Comparison of ENCODE assay signal across 20 cellular contexts in genomic region chr1:201423655-201424610, GRCh38. TPM values are rescaled to one million over a fixed set of nuclear protein-coding genes. Genes with fewer than 3 reads are reported as not detected.
DNase-seq lines count a peak whose midpoint lies in the region; ATAC-seq and TF ChIP-seq lines count a peak whose summit lies in the region.
"Had no signal": no experiment of that assay in that cellular context is flagged by ENCODE, and none has a peak within 500 bp of the region (broad histone marks: within the 10 kb centered on the region; RNA-seq: fewer than 3 reads in every experiment).

No MANE protein-coding gene starts in this region.

- H3K27ac ChIP-seq in WERI-Rb-1 (no peak overlapping the region), neural progenitor cell (no peak overlapping the region)
- H3K27ac ChIP-seq: 22Rv1, BLaER1, KMS-11, RWPE1 had no signal

- no peak overlapping the region for H3K4me2 ChIP-seq in neural progenitor cell
- H3K4me2 ChIP-seq: KMS-11 had no signal

- H3K4me3 ChIP-seq in WERI-Rb-1 (ENCODE audit: low read depth, low read length): no peak overlapping the region
- no peak overlapping the region for H3K4me3 ChIP-seq in neural progenitor cell
- H3K4me3 ChIP-seq: BLaER1 had no signal

- H3K27me3 ChIP-seq in WERI-Rb-1 (ENCODE audit: insufficient read depth, low read depth, severe bottlenecking) (peaks cover 5% of the 10 kb centered on the region), neural progenitor cell (no peaks in the 10 kb centered on the region)
- H3K27me3 ChIP-seq: BLaER1 had no signal

- H2AFZ ChIP-seq in neural progenitor cell (replicated peaks): no peak overlapping the region

- no peak for TF ChIP-seq CTCF in WERI-Rb-1 (IDR thresholded peaks at IDR 0.05; ENCODE audit: low read depth, low read length)
- no peak for TF ChIP-seq CTCF in neural progenitor cell (IDR thresholded peaks at IDR 0.05)

- H3K27ac Mint-ChIP-seq in activated CD8-positive, alpha-beta memory T cell treated with anti-CD3 and anti-CD28 coated beads, Interleukin-2, amount 10 ng/mL, durations not matched to agents 7 days and 5 days: no peak overlapping the region
- H3K27ac Mint-ChIP-seq in neural progenitor cell: peak overlapping the region; percentile 79

- no peaks in the 10 kb centered on the region for H3F3A ChIP-seq in neural progenitor cell (ENCODE audit: low read depth)

- H3K9me3 ChIP-seq in WERI-Rb-1 (ENCODE audit: severe bottlenecking) (peaks cover 24% of the 10 kb centered on the region), neural progenitor cell (ENCODE audit: low read depth) (no peaks in the 10 kb centered on the region)
- H3K9me3 ChIP-seq: BLaER1 had no signal

- no peak for ATAC-seq in activated CD8-positive, alpha-beta memory T cell treated with anti-CD3 and anti-CD28 coated beads, Interleukin-2, amount 10 ng/mL, durations not matched to agents 7 days and 5 days
- no peak for ATAC-seq in GM21423 (IDR thresholded peaks at IDR 0.05; ENCODE audit: unreplicated experiment)
- ATAC-seq: HepG2, PC-3 had no signal

- no peak overlapping the region for H3K9ac ChIP-seq in neural progenitor cell
- H3K9ac ChIP-seq: BLaER1, KMS-11 had no signal

- no peaks in the 10 kb centered on the region for H3K36me3 Mint-ChIP-seq in activated CD8-positive, alpha-beta memory T cell treated with anti-CD3 and anti-CD28 coated beads, Interleukin-2, amount 10 ng/mL, durations not matched to agents 7 days and 5 days
- H3K36me3 Mint-ChIP-seq in neural progenitor cell: no peaks in the 10 kb centered on the region

- H3K9me3 Mint-ChIP-seq in activated CD8-positive, alpha-beta memory T cell treated with anti-CD3 and anti-CD28 coated beads, Interleukin-2, amount 10 ng/mL, durations not matched to agents 7 days and 5 days (ENCODE audit: low read depth): no peaks in the 10 kb centered on the region
- no peaks in the 10 kb centered on the region for H3K9me3 Mint-ChIP-seq in neural progenitor cell

- no peaks in the 10 kb centered on the region for H3K79me2 ChIP-seq in neural progenitor cell (ENCODE audit: low read depth)

- H3K4me3 Mint-ChIP-seq in activated CD8-positive, alpha-beta memory T cell treated with anti-CD3 and anti-CD28 coated beads, Interleukin-2, amount 10 ng/mL, durations not matched to agents 7 days and 5 days: no peak overlapping the region
- no peak overlapping the region for H3K4me3 Mint-ChIP-seq in neural progenitor cell

- peak; percentile 38 for DNase-seq in activated CD8-positive, alpha-beta memory T cell treated with anti-CD3 and anti-CD28 coated beads, Interleukin-2, amount 10 ng/mL, durations not matched to agents 7 days and 5 days
- DNase-seq in activated CD8-positive, alpha-beta memory T cell treated with anti-CD3 and anti-CD28 coated beads for 24 hours: no peak
- DNase-seq in WERI-Rb-1 (peak; percentile 91), neural progenitor cell (ENCODE audit: low spot score) (no peak), NCI-H226 (no peak), CD1c-positive myeloid dendritic cell (ENCODE audit: extremely low spot score) (no peak)
- no peak for DNase-seq in stimulated activated CD4-positive, alpha-beta T cell treated with anti-CD3 and anti-CD28 coated beads, Interleukin-2, amount 100 ng/mL, for 24 hours
- DNase-seq: DMS 273 treated with DMSO at 0.1 percent for 48 hours, GF-D8, MM.1S, NCI-H1092 treated with DMSO at 0.1 percent for 48 hours, NCI-H345, PC-3 had no signal

- peaks cover 12% of the 10 kb centered on the region for H3K4me1 ChIP-seq in neural progenitor cell

- H3K36me3 ChIP-seq in WERI-Rb-1: no peaks in the 10 kb centered on the region
- no peaks in the 10 kb centered on the region for H3K36me3 ChIP-seq in neural progenitor cell
- H3K36me3 ChIP-seq: BLaER1 had no signal

- H3K4me1 Mint-ChIP-seq in activated CD8-positive, alpha-beta memory T cell treated with anti-CD3 and anti-CD28 coated beads, Interleukin-2, amount 10 ng/mL, durations not matched to agents 7 days and 5 days: peaks cover 13% of the 10 kb centered on the region
- H3K4me1 Mint-ChIP-seq in neural progenitor cell: peaks cover 34% of the 10 kb centered on the region

- CTCF ChIA-PET in activated CD8-positive, alpha-beta memory T cell treated with anti-CD3 and anti-CD28 coated beads, Interleukin-2, amount 10 ng/mL, durations not matched to agents 7 days and 5 days (lab: Charles Lee): interaction anchor here (1.2 kb wide), 1 partner anchor 12 kb away, joined by 5 read pairs; no protein-coding TSS in a partner anchor

- H3K27me3 Mint-ChIP-seq in activated CD8-positive, alpha-beta memory T cell treated with anti-CD3 and anti-CD28 coated beads, Interleukin-2, amount 10 ng/mL, durations not matched to agents 7 days and 5 days: peaks cover 10% of the 10 kb centered on the region
- H3K27me3 Mint-ChIP-seq in neural progenitor cell (ENCODE audit: insufficient read depth, low read depth): peaks cover 18% of the 10 kb centered on the region

- no peaks in the 10 kb centered on the region for H4K20me1 ChIP-seq in neural progenitor cell (ENCODE audit: low read depth)
- H4K20me1 ChIP-seq: BLaER1 had no signal

RNA-seq across cellular contexts. Expression of gene TNNI1, which starts 2.4 kb away (rescaled TPM):
- not detected for total RNA-seq in activated CD8-positive, alpha-beta memory T cell treated with anti-CD3 and anti-CD28 coated beads, Interleukin-2, amount 10 ng/mL, durations not matched to agents 7 days and 5 days
- total RNA-seq in neural progenitor cell (ENCODE audit: low replicate concordance): 0.43 and 1.3 TPM in 2 replicates
- total RNA-seq: Daoy, HepG2, PC-3 had no signal

RNA-seq across cellular contexts. Expression of gene LAD1, which starts 24.8 kb away (rescaled TPM):
- not detected for total RNA-seq in activated CD8-positive, alpha-beta memory T cell treated with anti-CD3 and anti-CD28 coated beads, Interleukin-2, amount 10 ng/mL, durations not matched to agents 7 days and 5 days
- 0.34 TPM in 1 of 2 replicates, not detected in the other for total RNA-seq in neural progenitor cell (ENCODE audit: low replicate concordance)

RNA-seq across cellular contexts. Expression of gene PHLDA3, which starts 45.1 kb away (rescaled TPM):
- total RNA-seq in activated CD8-positive, alpha-beta memory T cell treated with anti-CD3 and anti-CD28 coated beads, Interleukin-2, amount 10 ng/mL, durations not matched to agents 7 days and 5 days: 10 to 100 TPM; 12.9 to 23.5 TPM
- total RNA-seq in neural progenitor cell (ENCODE audit: low replicate concordance): 1.9 and 11.8 TPM in 2 replicates

RNA-seq across cellular contexts. Expression of gene TNNT2, which starts 46.5 kb away (rescaled TPM):
- not detected for total RNA-seq in activated CD8-positive, alpha-beta memory T cell treated with anti-CD3 and anti-CD28 coated beads, Interleukin-2, amount 10 ng/mL, durations not matched to agents 7 days and 5 days
- 3.1 and 13.2 TPM in 2 replicates for total RNA-seq in neural progenitor cell (ENCODE audit: low replicate concordance)
- total RNA-seq: Daoy had no signal

Comparison
In these comparisons a context has a peak if more than half of its experiments do, and no peak if none do; other contexts are left out.
1. DNase-seq: peak in activated CD8-positive, alpha-beta memory T cell treated with anti-CD3 and anti-CD28 coated beads, Interleukin-2, amount 10 ng/mL, durations not matched to agents 7 days and 5 days (single experiment) and WERI-Rb-1 (single experiment); none in activated CD8-positive, alpha-beta memory T cell treated with anti-CD3 and anti-CD28 coated beads for 24 hours (single experiment), neural progenitor cell (single experiment), NCI-H226 (single experiment), CD1c-positive myeloid dendritic cell (single experiment) and stimulated activated CD4-positive, alpha-beta T cell treated with anti-CD3 and anti-CD28 coated beads, Interleukin-2, amount 100 ng/mL, for 24 hours (0 of 2).